ENCODE assay signal across 21 cellular contexts in the genomic region with DNA sequence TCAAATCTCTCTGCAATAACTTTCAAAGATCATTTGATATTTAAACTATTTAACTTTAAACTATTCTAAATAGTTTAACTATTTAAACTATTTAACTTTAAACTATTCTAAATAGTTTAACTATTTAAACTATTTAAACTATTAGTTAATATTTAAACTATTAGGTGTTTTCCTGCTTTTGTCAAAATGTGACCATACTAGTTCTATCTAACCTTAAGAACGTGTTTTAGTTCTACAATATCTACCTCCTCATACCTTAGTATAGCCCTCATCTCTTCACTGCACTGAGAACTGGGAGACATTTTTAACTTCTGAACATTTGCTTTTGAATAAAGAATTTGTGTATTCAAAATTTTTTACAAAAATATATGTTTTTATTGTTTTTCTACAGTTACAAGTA.
"Had no signal": no experiment of that assay in that cellular context is flagged by ENCODE, and none has a peak within 500 bp of the region (broad histone marks: within the 10 kb centered on the region; RNA-seq: fewer than 3 reads in every experiment).

No MANE protein-coding gene starts in this region.

- H3K27me3 ChIP-seq: heart right ventricle, left lung, neural progenitor cell, tibial artery had no signal

- H3K9ac ChIP-seq: neural progenitor cell had no signal

- H3K9me3 ChIP-seq: heart right ventricle, left lung, tibial artery had no signal

- H3K27ac ChIP-seq: epithelial cell of prostate, heart right ventricle, left lung, neural progenitor cell, tibial artery had no signal

- H3K4me2 ChIP-seq: neural progenitor cell had no signal

- DNase-seq: activated CD4-positive, alpha-beta memory T cell treated with anti-CD3 and anti-CD28 coated beads for 36 hours; activated CD4-positive, alpha-beta T cell treated with anti-CD3 and anti-CD28 coated beads for 48 hours; activated CD4-positive, CD25-positive, alpha-beta regulatory T cell; activated naive CD4-positive, alpha-beta T cell treated with anti-CD3 and anti-CD28 coated beads for 36 hours; activated naive CD8-positive, alpha-beta T cell treated with anti-CD3 and anti-CD28 coated beads, Interleukin-2, amount 10 ng/mL, durations not matched to agents 7 days and 5 days; activated T-cell treated with anti-CD3 and anti-CD28 coated beads, Interleukin-2, amount 50 U/mL, for 48 hours; amniotic stem cell; cerebellar nuclear complex; cortex of kidney; endodermal cell; heart right ventricle; islet precursor cell; left lung; naive thymus-derived CD8-positive, alpha-beta T cell; retina; substantia nigra; T1000; tibial artery had no signal

- H3K36me3 ChIP-seq: heart right ventricle, left lung, neural progenitor cell, tibial artery had no signal

- FAIRE-seq: bronchial epithelial cell had no signal

- H3K4me1 ChIP-seq: heart right ventricle, left lung, neural progenitor cell, tibial artery had no signal

- H3K4me3 ChIP-seq: heart right ventricle, left lung, neural progenitor cell, tibial artery had no signal

- H2AFZ ChIP-seq: neural progenitor cell had no signal
